In the genomic region with DNA sequence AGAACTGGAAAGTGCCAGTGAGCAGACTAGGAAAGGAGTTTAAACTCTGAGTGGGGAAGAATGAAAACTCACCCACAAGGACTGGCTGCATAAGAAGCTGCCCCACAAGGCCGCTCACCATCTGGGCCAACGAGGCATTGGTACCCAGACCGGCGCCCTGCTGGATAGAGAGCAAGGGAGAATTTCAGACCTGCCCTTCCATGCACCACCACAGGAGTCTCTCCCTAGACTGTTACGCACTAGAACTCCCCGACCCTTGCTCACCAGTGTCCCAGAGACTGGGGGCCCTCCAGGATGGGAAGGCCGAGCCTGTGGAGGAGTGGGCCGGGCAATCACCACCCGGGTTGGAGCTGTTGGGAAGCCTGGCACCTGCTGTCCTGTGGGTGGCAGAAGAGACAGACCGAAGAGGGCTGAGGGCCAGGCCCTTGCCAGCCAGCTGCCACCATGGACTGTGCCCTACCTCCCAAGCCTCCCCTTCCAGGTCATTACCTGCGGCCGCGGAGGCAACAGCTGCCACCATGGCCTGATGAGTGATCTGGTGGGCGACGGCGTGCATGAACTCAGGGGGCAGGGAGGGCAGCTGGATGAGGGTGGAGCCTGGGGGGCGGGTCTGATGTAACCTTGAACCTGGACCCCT, we compare ENCODE assay signal across 16 cellular contexts. TPM values are rescaled to one million over a fixed set of nuclear protein-coding genes. Genes with fewer than 3 reads are reported as not detected.
A peak's percentile ranks its signal among the peaks of the same experiment; 100 is the strongest.
DNase-seq lines count a peak whose midpoint lies in the region; ATAC-seq, FAIRE-seq and TF ChIP-seq lines count a peak whose summit lies in the region.
"Had no signal": no experiment of that assay in that cellular context is flagged by ENCODE, and none has a peak within 500 bp of the region (broad histone marks: within the 10 kb centered on the region; RNA-seq: fewer than 3 reads in every experiment).

No MANE protein-coding gene starts in this region.

- no peak overlapping the region for H3K27ac ChIP-seq in Panc1 (ENCODE audit: low read length)
- H3K27ac ChIP-seq in HepG2 (ENCODE audit: extremely low read length, insufficient read depth, low read length): peak overlapping the region; percentile 5
- H3K27ac ChIP-seq: KMS-11 had no signal

- no peak for TF ChIP-seq POLR2A in HepG2 (IDR thresholded peaks at IDR 0.05; ENCODE audit: insufficient read depth in 1 of 2, low read depth in 2 of 2, low read length in 2 of 2)

- H3K4me2 ChIP-seq in HepG2 (ENCODE audit: low read depth, low read length): peak overlapping the region; percentile 18; the same call in 1 of the 2 replicates
- H3K4me2 ChIP-seq: KMS-11 had no signal

- H3K79me2 ChIP-seq in HepG2 (ENCODE audit: insufficient read depth, low read length): peaks cover 10% of the 10 kb centered on the region

- H3K27me3 Mint-ChIP-seq in activated naive CD8-positive, alpha-beta T cell: no peaks in the 10 kb centered on the region
- H3K27me3 Mint-ChIP-seq in activated naive CD8-positive, alpha-beta T cell treated with anti-CD3 and anti-CD28 coated beads for 36 hours: no peaks in the 10 kb centered on the region
- H3K27me3 Mint-ChIP-seq: CD8-positive, alpha-beta memory T cell had no signal

- no peak overlapping the region for H3K9ac ChIP-seq in HepG2 (ENCODE audit: insufficient read depth, low read depth, low read length)
- H3K9ac ChIP-seq: KMS-11 had no signal

- CTCF ChIA-PET in Panc1 (lab: Charles Lee) (interaction anchor here (0.6 kb wide), 1 partner anchor 209 kb away, joined by 3 read pairs; no protein-coding TSS in a partner anchor), HepG2 (lab: Yijun Ruan, JAX; ENCODE audit: low intra/inter-chr PET ratio, low total read pairs) (no interaction called here)

- no peaks in the 10 kb centered on the region for H3K9me3 Mint-ChIP-seq in activated naive CD8-positive, alpha-beta T cell (ENCODE audit: low read depth)
- no peaks in the 10 kb centered on the region for H3K9me3 Mint-ChIP-seq in activated naive CD8-positive, alpha-beta T cell treated with anti-CD3 and anti-CD28 coated beads for 36 hours
- H3K9me3 Mint-ChIP-seq: CD8-positive, alpha-beta memory T cell had no signal

- H3K4me3 ChIP-seq in Panc1 (ENCODE audit: low read depth in 2 of 2, low read length in 2 of 2) (no peak overlapping the region), HepG2 (replicated peaks in 1 of 3; ENCODE audit: insufficient read depth in 1 of 3, low read depth in 2 of 3, low read length in 3 of 3) (no peak overlapping the region; a peak in 1 of 6 replicates), HAP-1 (no peak overlapping the region)

- H4K20me1 ChIP-seq in HepG2 (ENCODE audit: insufficient read depth, low read length): no peaks in the 10 kb centered on the region

- H2AFZ ChIP-seq in HepG2 (ENCODE audit: low read length): no peak overlapping the region

- TF ChIP-seq EP300 in HepG2 (IDR thresholded peaks at IDR 0.05; ENCODE audit: low read depth in 2 of 2, low read length in 2 of 2): no peak
- no peak for TF ChIP-seq EP300 in HepG2 (CRISPR knock-in tag; IDR thresholded peaks at IDR 0.05; ENCODE audit: borderline replicate concordance)

- 92% methylated on average over 9 of the region's 17 CpGs for WGBS in HepG2 (ENCODE audit: low lambda C conversion rate)

- no peak for DNase-seq in activated naive CD8-positive, alpha-beta T cell treated with anti-CD3 and anti-CD28 coated beads for 36 hours
- DNase-seq in Panc1 (ENCODE audit: low read depth, low spot score): no peak
- no peak for DNase-seq in HepG2 (ENCODE audit: low spot score)
- DNase-seq in activated effector memory CD4-positive, alpha-beta T cell treated with anti-CD3 and anti-CD28 coated beads, Interleukin-2, amount 50 U/mL, for 16 hours: no peak
- no peak for DNase-seq in HAP-1 (ENCODE audit: low spot score in 2 of 2)
- no peak for DNase-seq in stimulated activated CD8-positive, alpha-beta memory T cell treated with anti-CD3 and anti-CD28 coated beads, Interleukin-4, amount 100 ng/mL, for 48 hours
- DNase-seq: C1 segment of cervical spinal cord; CD8-positive, alpha-beta memory T cell; MV-4-11; NCI-H1694 treated with DMSO at 0.1 percent for 48 hours; NCI-H226; NCI-H524 treated with DMSO at 0.1 percent for 48 hours; SW 1271 had no signal

- TF ChIP-seq RAD21 in HepG2 (CRISPR knock-in tag; IDR thresholded peaks at IDR 0.05): no peak; the same call in 1 of the 2 replicates

- no peak overlapping the region for H3K4me3 Mint-ChIP-seq in activated naive CD8-positive, alpha-beta T cell
- no peak overlapping the region for H3K4me3 Mint-ChIP-seq in activated naive CD8-positive, alpha-beta T cell treated with anti-CD3 and anti-CD28 coated beads for 36 hours
- H3K4me3 Mint-ChIP-seq: CD8-positive, alpha-beta memory T cell had no signal

- POLR2A ChIA-PET in Panc1 (lab: Charles Lee): no interaction called here
- POLR2A ChIA-PET in HepG2 (lab: Yijun Ruan, JAX): interaction anchor here (0.8 to 3.6 kb wide), 8 partner anchors 9 to 186 kb away, joined by 3 to 104 read pairs (median 7); partner anchors contain the start of genes APOM, BAG6, C6orf47 and CSNK2B

- peak overlapping the region; percentile 6 for H3K27ac Mint-ChIP-seq in activated naive CD8-positive, alpha-beta T cell
- no peak overlapping the region for H3K27ac Mint-ChIP-seq in activated naive CD8-positive, alpha-beta T cell treated with anti-CD3 and anti-CD28 coated beads for 36 hours

- H3K27me3 ChIP-seq in Panc1 (ENCODE audit: control insufficient read depth, insufficient read depth, low read length) (no peaks in the 10 kb centered on the region), HepG2 (ENCODE audit: control insufficient read depth in 1 of 2, insufficient read depth in 2 of 2, low read length in 2 of 2) (no peaks in the 10 kb centered on the region), HAP-1 (ENCODE audit: low read depth) (no peaks in the 10 kb centered on the region)

- peaks cover 30% of the 10 kb centered on the region for H3K36me3 ChIP-seq in Panc1 (ENCODE audit: control insufficient read depth, insufficient read depth, low read length)
- H3K36me3 ChIP-seq in HepG2 (replicated peaks in 1 of 2; ENCODE audit: control insufficient read depth in 1 of 2, insufficient read depth in 2 of 2, low read length in 2 of 2): peaks cover 72 to 92% of the 10 kb centered on the region in 2 experiments
- H3K36me3 ChIP-seq in HAP-1 (replicated peaks): peaks cover 85% of the 10 kb centered on the region

- H3K4me1 Mint-ChIP-seq in activated naive CD8-positive, alpha-beta T cell (ENCODE audit: low read depth): peaks cover 5% of the 10 kb centered on the region
- peaks cover 19% of the 10 kb centered on the region for H3K4me1 Mint-ChIP-seq in activated naive CD8-positive, alpha-beta T cell treated with anti-CD3 and anti-CD28 coated beads for 36 hours

- H3K36me3 Mint-ChIP-seq in activated naive CD8-positive, alpha-beta T cell: peaks cover 2% of the 10 kb centered on the region
- H3K36me3 Mint-ChIP-seq in activated naive CD8-positive, alpha-beta T cell treated with anti-CD3 and anti-CD28 coated beads for 36 hours: peaks cover 15% of the 10 kb centered on the region

- FAIRE-seq in HepG2 (lab: Jason Lieb, UNC): no peak
- FAIRE-seq: G401.6 had no signal

- no peaks in the 10 kb centered on the region for H3K4me1 ChIP-seq in Panc1 (ENCODE audit: control insufficient read depth, insufficient read depth, low read length)
- H3K4me1 ChIP-seq in HepG2 (ENCODE audit: insufficient read depth, low read length): peaks cover 28% of the 10 kb centered on the region
- no peaks in the 10 kb centered on the region for H3K4me1 ChIP-seq in HAP-1

- TF ChIP-seq CTCF in Panc1 (IDR thresholded peaks at IDR 0.05) (no peak), HepG2 (CRISPR knock-in tag; IDR thresholded peaks at IDR 0.05) (no peak)

- 0 out of 2 replicates have a peak, but pooled peaks have one; percentile 38 for ATAC-seq in Panc1
- ATAC-seq in HepG2: peak; percentile 58

- in situ Hi-C loops in Panc1 (cut with HindIII; ENCODE audit: low pct_unique_long_range_greater_than_20kb, low sequenced_read_pairs) (no loop called here), HepG2 (cut with HindIII; ENCODE audit: extremely low pct_ligation_motif_present, low pct_unique_long_range_greater_than_20kb) (no loop called here), HAP-1 (cut with MboI; ENCODE audit: low sequenced_read_pairs) (loop anchor here (25.0 kb wide), 1 partner anchor 1057 kb away; no protein-coding TSS in a partner anchor)

- BruUV-seq in Panc1 (replicated peaks; lab: Mats Ljungman, UMichigan) (no TSS peak), HepG2 (replicated peaks; lab: Mats Ljungman, UMichigan) (no TSS peak)

- H3K9me3 ChIP-seq in Panc1 (ENCODE audit: control insufficient read depth, insufficient read depth, low read depth, low read length) (no peaks in the 10 kb centered on the region), HepG2 (ENCODE audit: low read length) (no peaks in the 10 kb centered on the region), HAP-1 (no peaks in the 10 kb centered on the region)

- intact Hi-C loops in Panc1 (cut with micrococcal nuclease; ENCODE audit: unreplicated experiment) (no loop called here), HepG2 (cut with micrococcal nuclease; ENCODE audit: unreplicated experiment) (no loop called here)

RNA-seq across cellular contexts. Expression of gene BAG6, which starts 8.5 kb away (rescaled TPM):
- total RNA-seq in activated naive CD8-positive, alpha-beta T cell treated with anti-CD3 and anti-CD28 coated beads for 36 hours: 100 to 1,000 TPM; 244 to 246 TPM
- total RNA-seq in Panc1 (2021; ENCODE audit: unreplicated experiment) (491 TPM), HepG2 (2016; rRNA removed; fragmentation: Illumina TruSeq; extraction: Trizol) (169 and 190 TPM in 2 replicates)
- polyA plus RNA-seq in Panc1 (2012; ENCODE audit: insufficient read length): 565 TPM
- 84.0 and 88.6 TPM in 2 replicates for total RNA-seq in HepG2 (2016; cell fraction: cytosol; rRNA removed; fragmentation: Illumina TruSeq; extraction: Trizol; ENCODE audit: low read depth)
- total RNA-seq in HepG2 (2016; cell fraction: insoluble cytoplasmic fraction; rRNA removed; fragmentation: Illumina TruSeq; extraction: Trizol): 156 and 178 TPM in 2 replicates
- 178 and 181 TPM in 2 replicates for total RNA-seq in HepG2 (2016; cell fraction: membrane; rRNA removed; fragmentation: Illumina TruSeq; extraction: Trizol)
- total RNA-seq in HepG2 (2016; cell fraction: nucleus; rRNA removed; fragmentation: Illumina TruSeq; extraction: Trizol): 152 and 174 TPM in 2 replicates
- polyA plus RNA-seq in HepG2 (2011; rRNA removed): 157 and 184 TPM in 2 replicates
- polyA plus RNA-seq in HepG2 (2011; cell fraction: cytosol; rRNA removed): 112 and 150 TPM in 2 replicates
- polyA plus RNA-seq in HepG2 (2011; cell fraction: nucleus; rRNA removed): 529 and 638 TPM in 2 replicates
- polyA plus RNA-seq in HepG2 (2012): 358 and 398 TPM in 2 replicates
- 78.8 and 95.7 TPM in 2 replicates for polyA plus RNA-seq in HepG2 (2016; cell fraction: cytosol; fragmentation: Illumina TruSeq; extraction: Trizol; ENCODE audit: low read depth)
- polyA plus RNA-seq in HepG2 (2016; cell fraction: insoluble cytoplasmic fraction; fragmentation: Illumina TruSeq; extraction: Trizol; ENCODE audit: low read depth): 186 and 257 TPM in 2 replicates
- polyA plus RNA-seq in HepG2 (2016; cell fraction: membrane; fragmentation: Illumina TruSeq; extraction: Trizol; ENCODE audit: low read depth): 151 and 180 TPM in 2 replicates
- 346 and 353 TPM in 2 replicates for polyA plus RNA-seq in HepG2 (2016; cell fraction: nucleus; fragmentation: Illumina TruSeq; extraction: Trizol; ENCODE audit: insufficient read depth, low read depth)
- 102 and 309 TPM in 2 replicates for polyA minus RNA-seq in HepG2 (2011; rRNA and poly(A)+ RNA removed; ENCODE audit: low replicate concordance)
- 190 and 207 TPM in 2 replicates for polyA minus RNA-seq in HepG2 (2011; cell fraction: cytosol; rRNA and poly(A)+ RNA removed)
- polyA minus RNA-seq in HepG2 (2011; cell fraction: nucleus; rRNA and poly(A)+ RNA removed): 142 and 160 TPM in 2 replicates

RNA-seq across cellular contexts. Expression of gene APOM, which starts 11.8 kb away (rescaled TPM):
- 1 to 10 TPM; 5.1 to 5.7 TPM for total RNA-seq in activated naive CD8-positive, alpha-beta T cell treated with anti-CD3 and anti-CD28 coated beads for 36 hours
- 1.8 TPM for total RNA-seq in Panc1 (2021; ENCODE audit: unreplicated experiment)
- polyA plus RNA-seq in Panc1 (2012; ENCODE audit: insufficient read length): 0.56 TPM
- total RNA-seq in HepG2 (2016; rRNA removed; fragmentation: Illumina TruSeq; extraction: Trizol): 52.9 and 98.2 TPM in 2 replicates
- total RNA-seq in HepG2 (2016; cell fraction: cytosol; rRNA removed; fragmentation: Illumina TruSeq; extraction: Trizol; ENCODE audit: low read depth): 43.4 and 48.4 TPM in 2 replicates
- 49.1 and 105 TPM in 2 replicates for total RNA-seq in HepG2 (2016; cell fraction: insoluble cytoplasmic fraction; rRNA removed; fragmentation: Illumina TruSeq; extraction: Trizol)
- total RNA-seq in HepG2 (2016; cell fraction: membrane; rRNA removed; fragmentation: Illumina TruSeq; extraction: Trizol): 24.9 and 27.7 TPM in 2 replicates
- total RNA-seq in HepG2 (2016; cell fraction: nucleus; rRNA removed; fragmentation: Illumina TruSeq; extraction: Trizol): 80.5 and 97.5 TPM in 2 replicates
- polyA plus RNA-seq in HepG2 (2011; rRNA removed): 1,140 and 1,216 TPM in 2 replicates
- polyA plus RNA-seq in HepG2 (2011; cell fraction: cytosol; rRNA removed): 931 and 1,024 TPM in 2 replicates
- 672 and 801 TPM in 2 replicates for polyA plus RNA-seq in HepG2 (2011; cell fraction: nucleus; rRNA removed)
- 414 and 633 TPM in 2 replicates for polyA plus RNA-seq in HepG2 (2012)
- polyA plus RNA-seq in HepG2 (2016; cell fraction: cytosol; fragmentation: Illumina TruSeq; extraction: Trizol; ENCODE audit: low read depth): 40.2 and 51.8 TPM in 2 replicates
- 55.3 and 56.0 TPM in 2 replicates for polyA plus RNA-seq in HepG2 (2016; cell fraction: insoluble cytoplasmic fraction; fragmentation: Illumina TruSeq; extraction: Trizol; ENCODE audit: low read depth)
- polyA plus RNA-seq in HepG2 (2016; cell fraction: membrane; fragmentation: Illumina TruSeq; extraction: Trizol; ENCODE audit: low read depth): 20.7 and 25.6 TPM in 2 replicates
- 129 and 139 TPM in 2 replicates for polyA plus RNA-seq in HepG2 (2016; cell fraction: nucleus; fragmentation: Illumina TruSeq; extraction: Trizol; ENCODE audit: insufficient read depth, low read depth)
- polyA minus RNA-seq in HepG2 (2011; rRNA and poly(A)+ RNA removed; ENCODE audit: low replicate concordance): 3.4 and 446 TPM in 2 replicates
- polyA minus RNA-seq in HepG2 (2011; cell fraction: cytosol; rRNA and poly(A)+ RNA removed): 154 and 168 TPM in 2 replicates
- polyA minus RNA-seq in HepG2 (2011; cell fraction: nucleus; rRNA and poly(A)+ RNA removed): 110 and 177 TPM in 2 replicates

RNA-seq across cellular contexts. Expression of gene C6orf47, which starts 16.6 kb away (rescaled TPM):
- total RNA-seq in activated naive CD8-positive, alpha-beta T cell treated with anti-CD3 and anti-CD28 coated beads for 36 hours: 10 to 100 TPM; 10.8 to 11.1 TPM
- total RNA-seq in Panc1 (2021; ENCODE audit: unreplicated experiment) (22.4 TPM), HepG2 (2016; rRNA removed; fragmentation: Illumina TruSeq; extraction: Trizol) (15.5 and 18.1 TPM in 2 replicates)
- polyA plus RNA-seq in Panc1 (2012; ENCODE audit: insufficient read length): 18.6 TPM
- 4.0 and 4.6 TPM in 2 replicates for total RNA-seq in HepG2 (2016; cell fraction: cytosol; rRNA removed; fragmentation: Illumina TruSeq; extraction: Trizol; ENCODE audit: low read depth)
- 16.8 and 18.5 TPM in 2 replicates for total RNA-seq in HepG2 (2016; cell fraction: insoluble cytoplasmic fraction; rRNA removed; fragmentation: Illumina TruSeq; extraction: Trizol)
- 10.4 and 12.5 TPM in 2 replicates for total RNA-seq in HepG2 (2016; cell fraction: membrane; rRNA removed; fragmentation: Illumina TruSeq; extraction: Trizol)
- total RNA-seq in HepG2 (2016; cell fraction: nucleus; rRNA removed; fragmentation: Illumina TruSeq; extraction: Trizol): 11.7 and 13.0 TPM in 2 replicates
- polyA plus RNA-seq in HepG2 (2011; rRNA removed): 1.7 and 2.1 TPM in 2 replicates
- 1.5 TPM in 2 replicates for polyA plus RNA-seq in HepG2 (2011; cell fraction: cytosol; rRNA removed)
- polyA plus RNA-seq in HepG2 (2011; cell fraction: nucleus; rRNA removed): 3.0 and 3.3 TPM in 2 replicates
- polyA plus RNA-seq in HepG2 (2012): 3.3 and 4.4 TPM in 2 replicates
- polyA plus RNA-seq in HepG2 (2016; cell fraction: cytosol; fragmentation: Illumina TruSeq; extraction: Trizol; ENCODE audit: low read depth): 1.9 and 2.9 TPM in 2 replicates
- polyA plus RNA-seq in HepG2 (2016; cell fraction: insoluble cytoplasmic fraction; fragmentation: Illumina TruSeq; extraction: Trizol; ENCODE audit: low read depth): 12.2 and 12.5 TPM in 2 replicates
- polyA plus RNA-seq in HepG2 (2016; cell fraction: membrane; fragmentation: Illumina TruSeq; extraction: Trizol; ENCODE audit: low read depth): 5.2 and 6.9 TPM in 2 replicates
- polyA plus RNA-seq in HepG2 (2016; cell fraction: nucleus; fragmentation: Illumina TruSeq; extraction: Trizol; ENCODE audit: insufficient read depth, low read depth): 11.9 and 12.9 TPM in 2 replicates
- polyA minus RNA-seq in HepG2 (2011; rRNA and poly(A)+ RNA removed; ENCODE audit: low replicate concordance): 3.9 and 10.7 TPM in 2 replicates
- 1.2 and 1.3 TPM in 2 replicates for polyA minus RNA-seq in HepG2 (2011; cell fraction: cytosol; rRNA and poly(A)+ RNA removed)
- 5.3 and 6.1 TPM in 2 replicates for polyA minus RNA-seq in HepG2 (2011; cell fraction: nucleus; rRNA and poly(A)+ RNA removed)

RNA-seq across cellular contexts. Expression of gene GPANK1, which starts 20.9 kb away (rescaled TPM):
- 10 to 100 TPM; 33.3 to 37.0 TPM for total RNA-seq in activated naive CD8-positive, alpha-beta T cell treated with anti-CD3 and anti-CD28 coated beads for 36 hours
- total RNA-seq in Panc1 (2021; ENCODE audit: unreplicated experiment) (18.3 TPM), HepG2 (2016; rRNA removed; fragmentation: Illumina TruSeq; extraction: Trizol) (22.8 and 25.3 TPM in 2 replicates)
- 18.3 TPM for polyA plus RNA-seq in Panc1 (2012; ENCODE audit: insufficient read length)
- total RNA-seq in HepG2 (2016; cell fraction: cytosol; rRNA removed; fragmentation: Illumina TruSeq; extraction: Trizol; ENCODE audit: low read depth): 7.9 and 10.4 TPM in 2 replicates
- total RNA-seq in HepG2 (2016; cell fraction: insoluble cytoplasmic fraction; rRNA removed; fragmentation: Illumina TruSeq; extraction: Trizol): 25.6 and 26.7 TPM in 2 replicates
- 18.6 and 20.8 TPM in 2 replicates for total RNA-seq in HepG2 (2016; cell fraction: membrane; rRNA removed; fragmentation: Illumina TruSeq; extraction: Trizol)
- 18.0 and 18.5 TPM in 2 replicates for total RNA-seq in HepG2 (2016; cell fraction: nucleus; rRNA removed; fragmentation: Illumina TruSeq; extraction: Trizol)
- 14.8 and 15.4 TPM in 2 replicates for polyA plus RNA-seq in HepG2 (2011; rRNA removed)
- polyA plus RNA-seq in HepG2 (2011; cell fraction: cytosol; rRNA removed): 18.7 and 20.1 TPM in 2 replicates
- 17.4 and 17.7 TPM in 2 replicates for polyA plus RNA-seq in HepG2 (2011; cell fraction: nucleus; rRNA removed)
- polyA plus RNA-seq in HepG2 (2012): 15.6 and 16.2 TPM in 2 replicates
- polyA plus RNA-seq in HepG2 (2016; cell fraction: cytosol; fragmentation: Illumina TruSeq; extraction: Trizol; ENCODE audit: low read depth): 7.6 and 8.6 TPM in 2 replicates
- 28.7 and 31.2 TPM in 2 replicates for polyA plus RNA-seq in HepG2 (2016; cell fraction: insoluble cytoplasmic fraction; fragmentation: Illumina TruSeq; extraction: Trizol; ENCODE audit: low read depth)
- polyA plus RNA-seq in HepG2 (2016; cell fraction: membrane; fragmentation: Illumina TruSeq; extraction: Trizol; ENCODE audit: low read depth): 13.3 and 14.4 TPM in 2 replicates
- 26.3 and 27.8 TPM in 2 replicates for polyA plus RNA-seq in HepG2 (2016; cell fraction: nucleus; fragmentation: Illumina TruSeq; extraction: Trizol; ENCODE audit: insufficient read depth, low read depth)
- polyA minus RNA-seq in HepG2 (2011; rRNA and poly(A)+ RNA removed; ENCODE audit: low replicate concordance): 12.3 and 17.1 TPM in 2 replicates
- polyA minus RNA-seq in HepG2 (2011; cell fraction: cytosol; rRNA and poly(A)+ RNA removed): 5.2 and 7.5 TPM in 2 replicates
- polyA minus RNA-seq in HepG2 (2011; cell fraction: nucleus; rRNA and poly(A)+ RNA removed): 19.2 and 19.6 TPM in 2 replicates

RNA-seq across cellular contexts. Expression of gene CSNK2B, which starts 21.9 kb away (rescaled TPM):
- total RNA-seq in activated naive CD8-positive, alpha-beta T cell treated with anti-CD3 and anti-CD28 coated beads for 36 hours: 100 to 1,000 TPM; 297 to 307 TPM
- total RNA-seq in Panc1 (2021; ENCODE audit: unreplicated experiment) (219 TPM), HepG2 (2016; rRNA removed; fragmentation: Illumina TruSeq; extraction: Trizol) (296 and 316 TPM in 2 replicates)
- 309 TPM for polyA plus RNA-seq in Panc1 (2012; ENCODE audit: insufficient read length)
- total RNA-seq in HepG2 (2016; cell fraction: cytosol; rRNA removed; fragmentation: Illumina TruSeq; extraction: Trizol; ENCODE audit: low read depth): 132 and 145 TPM in 2 replicates
- 301 and 303 TPM in 2 replicates for total RNA-seq in HepG2 (2016; cell fraction: insoluble cytoplasmic fraction; rRNA removed; fragmentation: Illumina TruSeq; extraction: Trizol)
- 151 and 176 TPM in 2 replicates for total RNA-seq in HepG2 (2016; cell fraction: membrane; rRNA removed; fragmentation: Illumina TruSeq; extraction: Trizol)
- 129 and 139 TPM in 2 replicates for total RNA-seq in HepG2 (2016; cell fraction: nucleus; rRNA removed; fragmentation: Illumina TruSeq; extraction: Trizol)
- polyA plus RNA-seq in HepG2 (2011; rRNA removed): 111 and 116 TPM in 2 replicates
- polyA plus RNA-seq in HepG2 (2011; cell fraction: cytosol; rRNA removed): 142 and 147 TPM in 2 replicates
- polyA plus RNA-seq in HepG2 (2011; cell fraction: nucleus; rRNA removed): 240 and 247 TPM in 2 replicates
- polyA plus RNA-seq in HepG2 (2012): 320 and 331 TPM in 2 replicates
- polyA plus RNA-seq in HepG2 (2016; cell fraction: cytosol; fragmentation: Illumina TruSeq; extraction: Trizol; ENCODE audit: low read depth): 180 and 199 TPM in 2 replicates
- polyA plus RNA-seq in HepG2 (2016; cell fraction: insoluble cytoplasmic fraction; fragmentation: Illumina TruSeq; extraction: Trizol; ENCODE audit: low read depth): 438 and 490 TPM in 2 replicates
- polyA plus RNA-seq in HepG2 (2016; cell fraction: membrane; fragmentation: Illumina TruSeq; extraction: Trizol; ENCODE audit: low read depth): 209 and 226 TPM in 2 replicates
- polyA plus RNA-seq in HepG2 (2016; cell fraction: nucleus; fragmentation: Illumina TruSeq; extraction: Trizol; ENCODE audit: insufficient read depth, low read depth): 322 and 332 TPM in 2 replicates
- 147 and 199 TPM in 2 replicates for polyA minus RNA-seq in HepG2 (2011; rRNA and poly(A)+ RNA removed; ENCODE audit: low replicate concordance)
- polyA minus RNA-seq in HepG2 (2011; cell fraction: cytosol; rRNA and poly(A)+ RNA removed): 85.2 and 86.7 TPM in 2 replicates
- polyA minus RNA-seq in HepG2 (2011; cell fraction: nucleus; rRNA and poly(A)+ RNA removed): 61.5 and 67.4 TPM in 2 replicates
